In the genomic region with DNA sequence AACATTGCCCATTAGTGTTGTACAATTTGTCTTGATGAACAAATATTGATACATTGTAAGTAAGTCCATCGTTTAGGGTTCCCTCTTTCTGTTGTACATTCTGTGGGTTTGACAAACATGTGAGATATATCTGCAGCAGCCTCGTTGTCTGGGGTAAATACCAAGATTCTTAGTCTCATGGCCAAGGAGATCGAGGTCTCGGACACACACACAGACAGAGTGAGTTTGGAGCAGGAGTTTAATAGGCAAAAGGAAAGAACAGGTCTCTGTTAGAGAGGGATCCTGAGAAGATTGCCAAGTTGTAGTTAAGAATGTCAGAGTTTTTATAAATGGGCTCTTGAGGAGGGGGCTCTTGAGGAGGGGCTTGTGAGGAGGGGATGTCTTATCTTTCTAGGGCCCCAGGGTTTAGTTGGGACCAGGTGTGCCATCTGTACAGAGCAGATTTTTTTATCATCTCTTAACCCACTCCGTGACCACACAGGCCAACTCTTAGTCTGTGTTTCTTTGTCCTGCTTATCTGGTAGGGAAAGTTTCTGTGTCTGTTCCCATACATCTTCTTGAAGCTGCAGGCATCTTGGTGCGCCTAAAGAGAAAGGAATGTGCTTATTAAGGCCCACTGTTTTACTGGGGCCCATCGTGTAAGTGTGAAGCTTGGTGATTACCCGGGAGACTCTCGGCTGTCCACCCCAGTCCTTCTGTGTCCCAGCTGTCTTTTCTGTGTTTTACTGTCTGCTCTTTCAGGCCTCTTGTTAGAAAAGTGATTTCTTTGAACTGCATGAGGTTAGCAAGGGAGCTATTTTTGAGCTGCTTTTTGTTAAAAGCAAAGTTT, we compare ENCODE assay signal across 8 cellular contexts. TPM values are rescaled to one million over a fixed set of nuclear protein-coding genes. Genes with fewer than 3 reads are reported as not detected.
DNase-seq lines count a peak whose midpoint lies in the region; ATAC-seq, FAIRE-seq and TF ChIP-seq lines count a peak whose summit lies in the region.

No MANE protein-coding gene starts in this region.

- DNase-seq in ELF-1 (ENCODE audit: low read depth, low spot score), result peak; percentile 62
- peak; percentile 77 for DNase-seq in OCI-M1 (lab: John Stamatoyannopoulos, UW)
- DNase-seq in effector memory CD4-positive, alpha-beta T cell, result no peak
- DNase-seq in neural progenitor cell (ENCODE audit: low spot score), result peak; percentile 8
- DNase-seq in HTR-8/SVneo (ENCODE audit: insufficient read length, low spot score), result no peak

- peaks cover 30% of the 10 kb centered on the region for H3K79me2 ChIP-seq in neural progenitor cell (ENCODE audit: low read depth)

- H3K4me1 ChIP-seq in effector memory CD4-positive, alpha-beta T cell (ENCODE audit: control insufficient read depth, insufficient read depth, low read length, poor library complexity, severe bottlenecking), result peaks cover 10% of the 10 kb centered on the region
- H3K4me1 ChIP-seq in neural progenitor cell, result peaks cover 11% of the 10 kb centered on the region

- H3K4me3 ChIP-seq in effector memory CD4-positive, alpha-beta T cell (ENCODE audit: insufficient read depth, low read depth, low read length, poor library complexity, severe bottlenecking), result peak overlapping the region; percentile 91
- H3K4me3 ChIP-seq in neural progenitor cell, result peak overlapping the region; percentile 64

- peak overlapping the region; percentile 90 for H3K27ac ChIP-seq in effector memory CD4-positive, alpha-beta T cell (ENCODE audit: insufficient read depth, low read length, poor library complexity, severe bottlenecking)
- H3K27ac ChIP-seq in neural progenitor cell, result no peak overlapping the region

- no peaks in the 10 kb centered on the region for H4K20me1 ChIP-seq in neural progenitor cell (ENCODE audit: low read depth)

- H3K27me3 ChIP-seq in effector memory CD4-positive, alpha-beta T cell (replicated peaks; ENCODE audit: control insufficient read depth, insufficient read depth, low read length, poor library complexity, severe bottlenecking), result no peaks in the 10 kb centered on the region
- no peaks in the 10 kb centered on the region for H3K27me3 ChIP-seq in neural progenitor cell

- peaks cover 20% of the 10 kb centered on the region for H3F3A ChIP-seq in neural progenitor cell (ENCODE audit: low read depth)

- H3K4me3 Mint-ChIP-seq in neural progenitor cell, result peak overlapping the region; percentile 92

- H3K27ac Mint-ChIP-seq in neural progenitor cell, result peak overlapping the region; percentile 92

- H3K27me3 Mint-ChIP-seq in neural progenitor cell (ENCODE audit: insufficient read depth, low read depth), result no peaks in the 10 kb centered on the region

- peak overlapping the region; percentile 22 for H3K9ac ChIP-seq in neural progenitor cell

- ATAC-seq in HG03565 (IDR thresholded peaks at IDR 0.05; ENCODE audit: unreplicated experiment) (no peak), HG03378 (IDR thresholded peaks at IDR 0.05; ENCODE audit: unreplicated experiment) (no peak), GM21737 (IDR thresholded peaks at IDR 0.05; ENCODE audit: unreplicated experiment) (no peak)

- H3K36me3 Mint-ChIP-seq in neural progenitor cell, result peaks cover 12% of the 10 kb centered on the region

- peak overlapping the region; percentile 79 for H3K4me2 ChIP-seq in neural progenitor cell

- peaks cover 30% of the 10 kb centered on the region for H3K4me1 Mint-ChIP-seq in neural progenitor cell

- FAIRE-seq in HTR-8/SVneo (lab: Jason Lieb, UNC), result no peak

- peaks cover 2% of the 10 kb centered on the region for H3K9me3 Mint-ChIP-seq in neural progenitor cell

- H3K36me3 ChIP-seq in effector memory CD4-positive, alpha-beta T cell (ENCODE audit: control insufficient read depth, insufficient read depth, low read length), result no peaks in the 10 kb centered on the region
- no peaks in the 10 kb centered on the region for H3K36me3 ChIP-seq in neural progenitor cell

- TF ChIP-seq CTCF in neural progenitor cell (IDR thresholded peaks at IDR 0.05), result no peak

- H2AFZ ChIP-seq in neural progenitor cell (replicated peaks), result peak overlapping the region; percentile 77

- no peaks in the 10 kb centered on the region for H3K9me3 ChIP-seq in effector memory CD4-positive, alpha-beta T cell (ENCODE audit: control insufficient read depth, low read length)
- no peaks in the 10 kb centered on the region for H3K9me3 ChIP-seq in neural progenitor cell (ENCODE audit: low read depth)

RNA-seq across cellular contexts. Expression of gene CLEC2D, which starts 22.5 kb away (rescaled TPM):
- 10.3 and 18.7 TPM in 2 replicates for total RNA-seq in neural progenitor cell (ENCODE audit: low replicate concordance)

RNA-seq across cellular contexts. Expression of gene KLRB1, which starts 39.3 kb away (rescaled TPM):
- not detected in 2 replicates for total RNA-seq in neural progenitor cell (ENCODE audit: low replicate concordance)

Comparison
In these comparisons a context has a peak if more than half of its experiments do, and no peak if none do; other contexts are left out.
1. DNase-seq: peak in ELF-1 (single experiment), OCI-M1 (single experiment) and neural progenitor cell (single experiment); none in effector memory CD4-positive, alpha-beta T cell (0 of 3) and HTR-8/SVneo (single experiment).